ENCODE assay signal across 8 cellular contexts in the genomic region with DNA sequence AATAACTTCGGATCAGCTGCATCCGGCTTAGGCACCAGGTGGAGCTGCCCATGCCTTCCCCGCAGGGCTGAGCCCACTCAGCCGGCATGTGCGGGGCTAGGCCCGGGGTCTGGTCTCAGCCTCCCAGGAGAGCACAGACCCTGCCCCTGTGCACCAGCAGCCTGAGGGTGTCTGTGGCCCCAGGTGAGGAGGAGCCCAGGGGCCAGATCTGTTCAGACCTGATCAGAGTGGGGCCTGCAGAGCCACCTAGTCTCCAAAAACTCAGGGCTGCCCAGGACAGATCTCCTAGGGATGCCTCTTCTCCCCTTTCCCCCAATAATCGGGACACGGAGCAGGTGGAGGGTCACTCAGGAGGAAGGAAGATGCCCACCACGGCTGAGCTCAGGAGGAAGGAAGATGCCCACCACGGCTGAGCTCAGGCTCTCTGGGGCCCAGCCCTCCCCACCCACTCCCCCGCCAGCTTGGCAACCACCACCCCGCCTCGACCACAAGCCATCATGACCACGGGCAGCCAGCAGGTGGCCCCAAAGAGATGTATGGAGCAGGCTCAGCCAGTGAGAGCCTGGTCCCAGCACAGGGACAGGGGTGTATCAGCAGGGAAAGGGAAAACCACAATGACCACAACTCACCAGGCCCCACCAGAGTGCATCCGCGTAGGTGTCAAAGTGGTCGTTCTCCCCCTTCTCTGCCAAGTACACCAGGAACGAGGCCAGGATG. TPM values are rescaled to one million over a fixed set of nuclear protein-coding genes. Genes with fewer than 3 reads are reported as not detected.
DNase-seq lines count a peak whose midpoint lies in the region; TF ChIP-seq lines count a peak whose summit lies in the region.

No MANE protein-coding gene starts in this region.

- WGBS in spleen, 5 donors = 6 to 24% (median 17%) methylated on average over 8 to 18 of the region's 18 CpGs

- H3K4me3 ChIP-seq in A673 (ENCODE audit: low read depth, low read length, poor library complexity, severe bottlenecking) (no peak overlapping the region), fibroblast of villous mesenchyme (ENCODE audit: low read depth, low read length) (no peak overlapping the region), spleen (no peak overlapping the region)

- peak; percentile 67 for TF ChIP-seq CTCF in A673 (conservative IDR thresholded peaks at IDR 0.05; ENCODE audit: low read depth, low read length)
- TF ChIP-seq CTCF in GM13976 (IDR thresholded peaks at IDR 0.05; ENCODE audit: borderline replicate concordance, control extremely low read depth, extremely low read depth, insufficient read depth, missing control alignments) = peak; percentile 67
- TF ChIP-seq CTCF in fibroblast of villous mesenchyme (IDR thresholded peaks at IDR 0.05; ENCODE audit: insufficient read depth, low read depth, low read length) = peak; percentile 43
- TF ChIP-seq CTCF in spleen (IDR thresholded peaks at IDR 0.05 in 8 of 11, conservative IDR thresholded peaks at IDR 0.05 in 3 of 11) = peak in 6 of 11 experiments; percentile 18 to 62 (median 46)

- H3K9me3 ChIP-seq in A673 (ENCODE audit: low read depth, low read length, poor library complexity, severe bottlenecking) = no peaks in the 10 kb centered on the region
- H3K9me3 ChIP-seq in spleen = no peaks in the 10 kb centered on the region

- no peaks in the 10 kb centered on the region for H3K4me1 ChIP-seq in A673 (ENCODE audit: insufficient read depth, low read length, poor library complexity, severe bottlenecking)
- peaks cover 0 to 14% (median 13%) of the 10 kb centered on the region in 6 donors for H3K4me1 ChIP-seq in spleen

- no peak for TF ChIP-seq POLR2A in spleen (IDR thresholded peaks at IDR 0.05)

- in situ Hi-C loops in GM13976 (cut with MboI; ENCODE audit: low sequenced_read_pairs, unreplicated experiment) = no loop called here

- DNase-seq in A673 (ENCODE audit: low spot score) = peak; percentile 65
- peak; percentile 82 for DNase-seq in GM13976 (ENCODE audit: low spot score)
- peak; percentile 76 for DNase-seq in NCI-H82 (lab: John Stamatoyannopoulos, UW)
- DNase-seq in activated T-cell treated with anti-CD3 and anti-CD28 coated beads for 4 hours = peak; percentile 49
- DNase-seq in fibroblast of villous mesenchyme (ENCODE audit: low read depth) = peak; percentile 30
- no peak for DNase-seq in spleen
- DNase-seq in epidermal melanocyte (ENCODE audit: insufficient read length, low spot score) = no peak
- DNase-seq in pons (ENCODE audit: low spot score) = no peak

- H3K27me3 ChIP-seq in A673 (replicated peaks; ENCODE audit: insufficient read depth, low read depth, low read length, poor library complexity) (no peaks in the 10 kb centered on the region), spleen (replicated peaks in 1 of 7) (peaks cover 0 to 77% (median 14%) of the 10 kb centered on the region in 7 donors)

- POLR2A ChIA-PET in A673 (lab: Charles Lee; ENCODE audit: low non-redundant PET) = no interaction called here

- BruUV-seq in A673 (replicated peaks; lab: Mats Ljungman, UMichigan) = no TSS peak

- intact Hi-C loops in A673 (cut with micrococcal nuclease; ENCODE audit: unreplicated experiment) = no loop called here
- intact Hi-C loops in spleen (cut with DNase I; ENCODE audit: low total_unique reads) = no loop called here

- CTCF ChIA-PET in A673 (lab: Charles Lee) = interaction anchor here (0.6 kb wide), 1 partner anchor 11 kb away, joined by 5 read pairs; no protein-coding TSS in a partner anchor

- H3K27ac ChIP-seq in A673 (ENCODE audit: low read depth, low read length, poor library complexity, severe bottlenecking) (no peak overlapping the region), spleen (peak overlapping the region in 1 of 8 donors; percentile 29)

- H3K36me3 ChIP-seq in A673 (ENCODE audit: insufficient read depth, low read length, poor library complexity, severe bottlenecking) (no peaks in the 10 kb centered on the region), spleen (no peaks in the 10 kb centered on the region)

RNA-seq across cellular contexts. Expression of gene KCNQ2, which starts 30.5 kb away (rescaled TPM):
- total RNA-seq in A673 (2021) (6.6 and 15.1 TPM in 2 replicates), fibroblast of villous mesenchyme (not detected in 2 replicates), spleen (1 to 10 TPM in 2 of 7 donors, under 1 TPM in 3, not detected in 2; 0.26 to 3.5 (median 0.65) TPM)
- polyA plus RNA-seq in spleen = under 1 TPM; 0.13 to 0.39 (median 0.39) TPM

RNA-seq across cellular contexts. Expression of gene EEF1A2, which starts 56.9 kb away (rescaled TPM):
- 7.5 and 13.7 TPM in 2 replicates for total RNA-seq in A673 (2021)
- under 0.01 and 0.43 TPM in 2 replicates for total RNA-seq in fibroblast of villous mesenchyme
- total RNA-seq in spleen = 1 to 10 TPM in 3 of 7 donors, under 1 TPM in 4; 0.39 to 1.4 (median 0.54) TPM
- polyA plus RNA-seq in spleen = under 1 TPM; 0.48 to 0.57 (median 0.53) TPM

Comparison
In these comparisons a context has a peak if more than half of its experiments do, and no peak if none do; other contexts are left out.
1. DNase-seq: peak in A673 (single experiment), GM13976 (single experiment), NCI-H82 (single experiment), activated T-cell treated with anti-CD3 and anti-CD28 coated beads for 4 hours (single experiment) and fibroblast of villous mesenchyme (single experiment); none in spleen (single experiment), epidermal melanocyte (single experiment) and pons (single experiment).
2. Peak in every context shown above with its lines, with median percentiles within 50 percentile points of each other: CTCF ChIP-seq.